ENCODE assay signal across 18 cellular contexts in genomic region chr11:31720225-31720624, GRCh38.
"Had no signal": no experiment of that assay in that cellular context is flagged by ENCODE, and none has a peak within 500 bp of the region (broad histone marks: within the 10 kb centered on the region; RNA-seq: fewer than 3 reads in every experiment).

No MANE protein-coding gene starts in this region.

- H3K4me1 ChIP-seq: transverse colon, vagina had no signal

- ATAC-seq: left ventricle myocardium superior; natural killer cell; stimulated activated memory B cell treated with anti-CD40 and anti-IgM and Interleukin-4, amounts not matched to agents 10 μg/mL and 1 μg/mL and 100 μg/mL, for 72 hours had no signal

- H3K4me3 ChIP-seq: transverse colon, vagina had no signal

- H3K27ac ChIP-seq: brain microvascular endothelial cell, neutrophil, transverse colon, vagina had no signal

- H3K4me1 Mint-ChIP-seq: central memory CD8-positive, alpha-beta T cell; stimulated activated memory B cell treated with anti-CD40 and anti-IgM and Interleukin-4, amounts not matched to agents 10 μg/mL and 1 μg/mL and 100 μg/mL, for 72 hours had no signal

- H3K27me3 ChIP-seq: brain microvascular endothelial cell, neutrophil, transverse colon, vagina had no signal

- H3K9me3 Mint-ChIP-seq: activated CD4-positive, alpha-beta T cell treated with anti-CD3 and anti-CD28 coated beads, Interleukin-2, amount 10 ng/mL, durations not matched to agents 7 days and 5 days; central memory CD8-positive, alpha-beta T cell; dendritic cell treated with granulocyte-macrophage colony-stimulating factor and Interleukin-4, amounts not matched to agents 40 ng/mL and 50 ng/mL, for 4 days; natural killer cell; stimulated activated memory B cell treated with anti-CD40 and anti-IgM and Interleukin-4, amounts not matched to agents 10 μg/mL and 1 μg/mL and 100 μg/mL, for 72 hours; T-helper 2 cell treated with Interferon-gamma antibody and Interleukin-4, amounts not matched to agents 5 μg/mL and 100 μg/mL, for 36 hours had no signal

- H3K4me3 Mint-ChIP-seq: activated CD4-positive, alpha-beta T cell treated with anti-CD3 and anti-CD28 coated beads, Interleukin-2, amount 10 ng/mL, durations not matched to agents 7 days and 5 days; activated naive CD8-positive, alpha-beta T cell; central memory CD8-positive, alpha-beta T cell; dendritic cell treated with granulocyte-macrophage colony-stimulating factor and Interleukin-4, amounts not matched to agents 40 ng/mL and 50 ng/mL, for 4 days; natural killer cell; stimulated activated memory B cell treated with anti-CD40 and anti-IgM and Interleukin-4, amounts not matched to agents 10 μg/mL and 1 μg/mL and 100 μg/mL, for 72 hours; T-helper 2 cell treated with Interferon-gamma antibody and Interleukin-4, amounts not matched to agents 5 μg/mL and 100 μg/mL, for 36 hours had no signal

- H3K27me3 Mint-ChIP-seq: activated CD4-positive, alpha-beta T cell treated with anti-CD3 and anti-CD28 coated beads, Interleukin-2, amount 10 ng/mL, durations not matched to agents 7 days and 5 days; activated naive CD8-positive, alpha-beta T cell; central memory CD8-positive, alpha-beta T cell; dendritic cell treated with granulocyte-macrophage colony-stimulating factor and Interleukin-4, amounts not matched to agents 40 ng/mL and 50 ng/mL, for 4 days; stimulated activated memory B cell treated with anti-CD40 and anti-IgM and Interleukin-4, amounts not matched to agents 10 μg/mL and 1 μg/mL and 100 μg/mL, for 72 hours had no signal

- DNase-seq: activated CD4-positive, alpha-beta T cell treated with anti-CD3 and anti-CD28 coated beads, Interleukin-2, amount 10 ng/mL, durations not matched to agents 7 days and 5 days; activated gamma-delta T cell treated with Interleukin-2 at 50 U/mL for 16 hours; brain microvascular endothelial cell; erythroblast; left ventricle myocardium superior; mesendoderm; natural killer cell; posterior cingulate gyrus; retina; stimulated activated CD4-positive, alpha-beta T cell treated with anti-CD3 and anti-CD28 coated beads, Interleukin-2, amount 100 ng/mL, for 48 hours; transverse colon had no signal

- H3K36me3 Mint-ChIP-seq: natural killer cell had no signal

- H3K36me3 ChIP-seq: brain microvascular endothelial cell, neutrophil, transverse colon, vagina had no signal

- H3K27ac Mint-ChIP-seq: activated CD4-positive, alpha-beta T cell treated with anti-CD3 and anti-CD28 coated beads, Interleukin-2, amount 10 ng/mL, durations not matched to agents 7 days and 5 days; activated naive CD8-positive, alpha-beta T cell; dendritic cell treated with granulocyte-macrophage colony-stimulating factor and Interleukin-4, amounts not matched to agents 40 ng/mL and 50 ng/mL, for 4 days; natural killer cell; stimulated activated memory B cell treated with anti-CD40 and anti-IgM and Interleukin-4, amounts not matched to agents 10 μg/mL and 1 μg/mL and 100 μg/mL, for 72 hours; T-helper 2 cell treated with Interferon-gamma antibody and Interleukin-4, amounts not matched to agents 5 μg/mL and 100 μg/mL, for 36 hours had no signal
